Comparison of ENCODE assay signal across 1 cellular context in genomic region chr17:70517808-70518207, GRCh38.
TF ChIP-seq lines count a peak whose summit lies in the region.

No MANE protein-coding gene starts in this region.

TF ChIP-seq in endothelial cell of umbilical vein, 7 proteins besides CTCF, POLR2A, EP300 and RAD21 (continued from another document):
- TF ChIP-seq MYC (IDR thresholded peaks at IDR 0.05; ENCODE audit: low read depth, low read length) (no peak), POLR2AphosphoS5 (IDR thresholded peaks at IDR 0.05; ENCODE audit: insufficient read depth, low read depth, low read length) (no peak), EZH2 (IDR thresholded peaks at IDR 0.05; ENCODE audit: borderline replicate concordance, low read depth, low read length, severe bottlenecking) (no peak)
